8 cellular contexts compared by ENCODE assay signal in the genomic region with DNA sequence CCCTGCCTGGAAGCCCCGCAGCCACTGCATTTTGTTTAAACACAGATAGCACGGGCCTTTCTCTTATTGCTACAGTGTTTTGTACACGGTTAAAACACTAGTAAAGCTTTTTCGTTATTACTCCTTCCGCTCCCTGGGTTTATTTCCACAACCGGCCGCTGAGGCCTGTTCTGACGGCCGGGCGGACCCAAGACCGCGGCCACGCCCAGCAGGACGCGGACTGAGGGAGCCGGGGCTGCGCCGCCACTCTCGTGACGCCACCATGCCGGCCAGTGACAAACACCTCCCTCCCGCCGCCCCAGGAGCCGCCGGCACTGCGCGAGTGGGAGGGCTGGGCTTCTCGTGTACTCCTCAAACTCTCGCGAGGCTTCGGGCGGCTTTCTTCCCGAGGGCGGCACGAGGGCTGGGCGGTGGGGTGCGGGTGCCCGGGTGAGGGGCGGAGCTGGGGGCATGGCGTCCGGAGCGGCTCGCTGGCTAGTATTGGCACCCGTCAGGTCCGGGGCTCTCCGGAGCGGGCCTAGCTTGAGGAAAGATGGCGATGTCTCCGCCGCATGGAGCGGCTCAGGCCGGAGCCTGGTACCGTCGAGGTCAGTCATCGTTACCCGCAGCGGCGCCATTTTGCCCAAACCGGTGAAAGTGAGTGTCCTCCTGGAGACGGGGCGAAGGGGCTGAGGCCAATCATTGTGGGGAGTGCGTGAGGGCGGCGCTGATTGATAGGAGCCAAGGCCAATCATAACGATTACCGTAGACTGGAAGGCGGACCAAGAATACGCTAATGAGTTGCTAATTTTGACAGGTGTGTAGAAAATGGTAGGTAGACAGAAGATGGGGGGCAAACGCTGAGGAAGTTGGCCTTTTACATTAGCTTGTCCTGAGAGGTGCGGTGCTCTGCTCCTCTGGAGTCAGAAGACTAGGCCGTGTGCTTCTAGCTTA. TPM values are rescaled to one million over a fixed set of nuclear protein-coding genes. Genes with fewer than 3 reads are reported as not detected.
DNase-seq lines count a peak whose midpoint lies in the region; ATAC-seq and TF ChIP-seq lines count a peak whose summit lies in the region.

Gene SMDT1, plus strand, starts transcription at position 382 of the 933 bp plus-strand sequence. Its CDS starts 69 bp downstream, at position 451.

- no peak for TF ChIP-seq CTCF in AG10803 (conservative IDR thresholded peaks at IDR 0.05; ENCODE audit: low read length)

- peak; percentile 71 for ATAC-seq in GM19043 (IDR thresholded peaks at IDR 0.05; ENCODE audit: low read depth, unreplicated experiment)
- ATAC-seq in HG03378 (IDR thresholded peaks at IDR 0.05; ENCODE audit: unreplicated experiment), result peak; percentile 75

- H3K4me3 ChIP-seq in AG10803 (ENCODE audit: low read length), result peak within 1 kb of the TSS; percentile 89

- peak; percentile 98 for DNase-seq in AG10803 (ENCODE audit: low read depth)
- DNase-seq in NCI-H460 (ENCODE audit: extremely low read depth, low read depth), result peak; percentile 96
- peak; percentile 98 for DNase-seq in activated CD4-positive, CD25-positive, alpha-beta regulatory T cell treated with anti-CD3 and anti-CD28 coated beads, Interleukin-2, amount 50 U/mL, for 72 hours
- DNase-seq in cerebellar nuclear complex (lab: John Stamatoyannopoulos, UW), result peak; percentile 91 to 93
- DNase-seq in islet precursor cell, result peak; percentile 99
- peak; percentile 95 to 99 (median 96) for DNase-seq in stimulated activated CD4-positive, alpha-beta T cell treated with anti-CD3 and anti-CD28 coated beads, Interleukin-12 subunit alpha, Interleukin-12 subunit beta, amount 100 ng/mL, for 48 hours (ENCODE audit: low read depth in 2 of 3, low spot score in 1 of 3)

RNA-seq across cellular contexts. Expression of gene SMDT1, which starts in this region (rescaled TPM):
- total RNA-seq in NCI-H460 (2014; rRNA removed; shearing (Covaris generic)), result 10.4 and 16.7 TPM in 2 replicates
- polyA plus RNA-seq in NCI-H460 (2014; cell fraction: nucleus; rRNA removed), result 1.8 and 13.7 TPM in 2 replicates

Comparison
In these comparisons a context has a peak if more than half of its experiments do, and no peak if none do; other contexts are left out.
1. Peak in every context shown above with its lines: DNase-seq, ATAC-seq and H3K4me3 ChIP-seq.